In genomic region chr13:81153478-81153877, GRCh38 we compare ENCODE assay signal across 6 cellular contexts.
"Had no signal": no experiment of that assay in that cellular context is flagged by ENCODE, and none has a peak within 500 bp of the region (broad histone marks: within the 10 kb centered on the region; RNA-seq: fewer than 3 reads in every experiment).

No MANE protein-coding gene starts in this region.

- H3K9ac ChIP-seq: KMS-11 had no signal

- H3K4me2 ChIP-seq: KMS-11 had no signal

- FAIRE-seq: HTR-8/SVneo had no signal

- DNase-seq: Karpas-422, KBM-7, KG1 had no signal

- H3K27ac ChIP-seq: HL-60, KMS-11 had no signal
